22 cellular contexts compared by ENCODE assay signal in the genomic region with DNA sequence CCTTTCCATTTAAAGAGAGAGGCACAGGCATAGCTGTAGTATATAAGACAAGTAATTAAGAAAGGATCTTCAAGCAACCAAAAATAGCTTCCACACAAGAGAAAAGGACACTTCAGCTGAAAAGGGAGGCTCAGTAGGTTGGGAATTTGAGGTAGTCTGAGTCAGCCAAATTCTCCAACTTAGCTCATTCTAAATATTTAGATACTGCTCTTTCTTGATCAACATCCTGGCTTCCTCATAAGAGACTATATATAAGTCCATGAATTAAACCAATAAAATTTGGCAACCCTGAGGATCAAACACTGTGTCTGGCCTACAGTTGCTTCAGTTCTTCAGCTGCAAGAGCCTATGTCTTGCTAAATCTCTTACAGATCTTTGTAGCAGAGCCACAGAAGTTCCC. TPM values are rescaled to one million over a fixed set of nuclear protein-coding genes. Genes with fewer than 3 reads are reported as not detected.
DNase-seq lines count a peak whose midpoint lies in the region; ATAC-seq and TF ChIP-seq lines count a peak whose summit lies in the region.
"Had no signal": no experiment of that assay in that cellular context is flagged by ENCODE, and none has a peak within 500 bp of the region (broad histone marks: within the 10 kb centered on the region; RNA-seq: fewer than 3 reads in every experiment).

No MANE protein-coding gene starts in this region.

- H3K79me1 ChIP-seq in IMR-90 (ENCODE audit: low read depth in 1 of 2, low read length in 2 of 2), result no peaks in the 10 kb centered on the region

- no peaks in the 10 kb centered on the region for H3K36me3 ChIP-seq in IMR-90 (ENCODE audit: control insufficient read depth, insufficient read depth, low read length)
- H3K36me3 ChIP-seq: BE2C; BLaER1 treated with 17β-estradiol and CSF1 and Interleukin-3, amounts not matched to agents 10 nM and 100 nM; HAP-1 had no signal

- no peak for TF ChIP-seq CTCF in AG04450 (IDR thresholded peaks at IDR 0.05; ENCODE audit: low read depth, low read length)
- no peak for TF ChIP-seq CTCF in IMR-90 (conservative IDR thresholded peaks at IDR 0.05; ENCODE audit: low read depth, low read length)

- H2BK5ac ChIP-seq in IMR-90 (ENCODE audit: low read depth, low read length, poor library complexity, severe bottlenecking), result no peak overlapping the region

- H3K4me2 ChIP-seq in IMR-90 (ENCODE audit: low read depth, low read length), result no peak overlapping the region
- H3K4me2 ChIP-seq: A549; BLaER1 treated with 17β-estradiol and CSF1 and Interleukin-3, amounts not matched to agents 10 nM and 100 nM had no signal

- no peak for TF ChIP-seq POLR2A in IMR-90 (IDR thresholded peaks at IDR 0.05; ENCODE audit: low read depth, low read length)

- H2AK9ac ChIP-seq in IMR-90 (replicated peaks; ENCODE audit: low read depth, low read length, poor library complexity), result no peak overlapping the region

- no peak overlapping the region for H3K18ac ChIP-seq in IMR-90 (ENCODE audit: low read depth, low read length)

- DNase-seq in AG04450 (ENCODE audit: low read depth, low spot score) (peak; percentile 72), IMR-90 (peak; percentile 82), fibroblast of peridontal ligament (ENCODE audit: extremely low read depth) (peak; percentile 50), myocyte (ENCODE audit: low read depth) (peak; percentile 8), NCI-H524 treated with DMSO at 0.1 percent for 48 hours (lab: John Stamatoyannopoulos, UW) (no peak)
- DNase-seq in effector CD4-positive, alpha-beta T cell, result no peak
- no peak for DNase-seq in effector CD8-positive, alpha-beta T cell (lab: John Stamatoyannopoulos, UW)
- DNase-seq in stimulated activated naive CD4-positive, alpha-beta T cell treated with Interleukin-2 at 50 U/mL for 16 hours (lab: John Stamatoyannopoulos, UW), result no peak
- DNase-seq: 8988T; ACHN; AML-193; BE2C; CD4-positive, alpha-beta T cell; CD8-positive, alpha-beta memory T cell; DMS 273 treated with DMSO at 0.1 percent for 48 hours; DMS53; DMS79 treated with DMSO at 0.1 percent for 48 hours; GOT3; HFFc6 had no signal

- H2BK120ac ChIP-seq in IMR-90 (ENCODE audit: low read depth, low read length), result 0 out of 2 replicates have a peak overlapping the region, but pooled peaks have one; percentile 4

- dilution Hi-C loops in IMR-90 (cut with HindIII; ENCODE audit: low sequenced_read_pairs, unreplicated experiment), result no loop called here

- H3K9ac ChIP-seq in IMR-90 (ENCODE audit: low read depth, low read length), result no peak overlapping the region
- H3K9ac ChIP-seq: BLaER1 treated with 17β-estradiol and CSF1 and Interleukin-3, amounts not matched to agents 10 nM and 100 nM had no signal

- ATAC-seq in IMR-90 (ENCODE audit: low read depth), result peak; percentile 94
- ATAC-seq: A549 had no signal

- TF ChIP-seq RAD21 in IMR-90 (IDR thresholded peaks at IDR 0.05; ENCODE audit: low read length), result no peak

- peaks cover 7% of the 10 kb centered on the region; the same call in 1 of the 2 replicates for H3K9me1 ChIP-seq in IMR-90 (ENCODE audit: insufficient read depth, low read length)

- H3K27ac ChIP-seq in AG04450 (ENCODE audit: low read depth, low read length), result no peak overlapping the region
- H3K27ac ChIP-seq in IMR-90 (ENCODE audit: insufficient read depth, low read length), result no peak overlapping the region
- H3K27ac ChIP-seq: A549; BLaER1 treated with 17β-estradiol and CSF1 and Interleukin-3, amounts not matched to agents 10 nM and 100 nM had no signal

- no peak overlapping the region for H3K23ac ChIP-seq in IMR-90 (ENCODE audit: low read depth, low read length)

- no TSS peak for BruUV-seq in IMR-90 (replicated peaks; lab: Mats Ljungman, UMichigan)

- in situ Hi-C loops in IMR-90 (cut with MboI; ENCODE audit: low sequenced_read_pairs), result no loop called here

- H4K5ac ChIP-seq in IMR-90 (ENCODE audit: low read depth, low read length), result no peak overlapping the region

- POLR2A ChIA-PET in AG04450 (lab: Yijun Ruan, JAX), result interaction anchor here (0.6 kb wide), 1 partner anchor 495 kb away, joined by 3 read pairs; no protein-coding TSS in a partner anchor
- POLR2A ChIA-PET in IMR-90 (lab: Charles Lee; ENCODE audit: unreplicated experiment), result interaction anchor here (0.5 to 0.8 kb wide), 2 partner anchors 16 to 26 kb away, joined by 3 read pairs; no protein-coding TSS in a partner anchor

- no peak overlapping the region for H4K91ac ChIP-seq in IMR-90 (ENCODE audit: insufficient read depth, low read depth, low read length)

- CTCF ChIA-PET in AG04450 (lab: Charles Lee), result interaction anchor here (0.9 kb wide), 1 partner anchor 271 kb away, joined by 4 read pairs; no protein-coding TSS in a partner anchor
- CTCF ChIA-PET in IMR-90 (lab: Yijun Ruan, JAX), result interaction anchor here (0.6 kb wide), 1 partner anchor 525 kb away, joined by 3 read pairs; no protein-coding TSS in a partner anchor

- H2AFZ ChIP-seq in IMR-90 (replicated peaks; ENCODE audit: low read length, poor library complexity), result no peak overlapping the region

- no peak overlapping the region for H3K14ac ChIP-seq in IMR-90 (replicated peaks; ENCODE audit: low read depth, low read length)

- H3K4me3 ChIP-seq in AG04450 (ENCODE audit: low read depth, low read length) (no peak overlapping the region), IMR-90 (ENCODE audit: insufficient read depth, low read depth, low read length) (no peak overlapping the region)
- H3K4me3 ChIP-seq: A549; BLaER1 treated with 17β-estradiol and CSF1 and Interleukin-3, amounts not matched to agents 10 nM and 100 nM; HAP-1 had no signal

- H4K20me1 ChIP-seq in IMR-90 (ENCODE audit: insufficient read depth, low read length), result no peaks in the 10 kb centered on the region
- H4K20me1 ChIP-seq: BLaER1 treated with 17β-estradiol and CSF1 and Interleukin-3, amounts not matched to agents 10 nM and 100 nM had no signal

- H2BK20ac ChIP-seq in IMR-90 (ENCODE audit: low read depth, low read length), result no peak overlapping the region

- H4K8ac ChIP-seq in IMR-90 (ENCODE audit: low read depth in 2 of 2, low read length in 2 of 2), result no peak overlapping the region

- no peak overlapping the region for H3K4ac ChIP-seq in IMR-90 (ENCODE audit: low read depth, low read length)

- H3K56ac ChIP-seq in IMR-90 (ENCODE audit: extremely low read depth, insufficient read depth, low read length), result no peak overlapping the region

- no peak overlapping the region for H2BK15ac ChIP-seq in IMR-90 (ENCODE audit: low read depth, low read length)

- H3K27me3 ChIP-seq in AG04450 (ENCODE audit: control insufficient read depth, insufficient read depth, low read length) (no peaks in the 10 kb centered on the region), IMR-90 (ENCODE audit: control insufficient read depth, insufficient read depth, low read length) (no peaks in the 10 kb centered on the region)
- H3K27me3 ChIP-seq: BE2C; BLaER1 treated with 17β-estradiol and CSF1 and Interleukin-3, amounts not matched to agents 10 nM and 100 nM had no signal

- H2AK5ac ChIP-seq in IMR-90 (ENCODE audit: low read depth, low read length), result no peak overlapping the region

- H3K9me3 ChIP-seq in AG04450 (ENCODE audit: control insufficient read depth, insufficient read depth, low read length) (no peaks in the 10 kb centered on the region), IMR-90 (ENCODE audit: control insufficient read depth, insufficient read depth, low read length) (no peaks in the 10 kb centered on the region)
- H3K9me3 ChIP-seq: A549; BE2C; BLaER1 treated with 17β-estradiol and CSF1 and Interleukin-3, amounts not matched to agents 10 nM and 100 nM; HAP-1 had no signal

- intact Hi-C loops in IMR-90 (cut with micrococcal nuclease), result no loop called here

- H3K4me1 ChIP-seq in IMR-90 (ENCODE audit: control insufficient read depth, insufficient read depth, low read length), result peaks cover 3% of the 10 kb centered on the region; the same call in 1 of the 2 replicates
- H3K4me1 ChIP-seq: A549; BE2C; BLaER1 treated with 17β-estradiol and CSF1 and Interleukin-3, amounts not matched to agents 10 nM and 100 nM; HAP-1 had no signal

TF ChIP-seq in IMR-90, 13 proteins besides CTCF, POLR2A, EP300 and RAD21:
- no peak for TF ChIP-seq RCOR1 (IDR thresholded peaks at IDR 0.05; ENCODE audit: insufficient replicate concordance, low read length)
- TF ChIP-seq MXI1 (IDR thresholded peaks at IDR 0.05; ENCODE audit: borderline replicate concordance, low read depth, low read length), result no peak
- peak; percentile 51 for TF ChIP-seq MAFK (IDR thresholded peaks at IDR 0.05; ENCODE audit: low read depth, low read length)
- no peak for TF ChIP-seq CHD1 (IDR thresholded peaks at IDR 0.05; ENCODE audit: low read depth, low read length)
- TF ChIP-seq CEBPB (IDR thresholded peaks at IDR 0.05; ENCODE audit: low read depth, low read length), result peak; percentile 26; the same call in 1 of the 2 replicates
- TF ChIP-seq RFX5 (IDR thresholded peaks at IDR 0.05; ENCODE audit: low read depth, low read length), result no peak
- TF ChIP-seq FOS (IDR thresholded peaks at IDR 0.05; ENCODE audit: low read depth, low read length), result no peak

RNA-seq across cellular contexts. Expression of a gene that starts 17.8 kb away (rescaled TPM):
- polyA plus RNA-seq in AG04450 (2011; rRNA removed) (468 and 624 TPM in 2 replicates), IMR-90 (2012; rRNA removed) (347 and 352 TPM in 2 replicates)
- polyA minus RNA-seq in AG04450 (2011; rRNA and poly(A)+ RNA removed), result 119 and 128 TPM in 2 replicates
- total RNA-seq in IMR-90 (2012; rRNA removed) (179 and 181 TPM in 2 replicates), myocyte (269 and 287 TPM in 2 replicates)
- polyA plus RNA-seq in IMR-90 (2012; cell fraction: cytosol; rRNA removed), result 142 and 333 TPM in 2 replicates
- polyA plus RNA-seq in IMR-90 (2012; cell fraction: nucleus; rRNA removed; ENCODE audit: low replicate concordance), result 86.7 and 151 TPM in 2 replicates
- 524 TPM for polyA plus RNA-seq in myocyte (2012)

RNA-seq across cellular contexts. Expression of a gene that starts 23.5 kb away (rescaled TPM):
- 3.4 and 4.3 TPM in 2 replicates for polyA plus RNA-seq in AG04450 (2011; rRNA removed)
- 0.74 and 1.5 TPM in 2 replicates for polyA minus RNA-seq in AG04450 (2011; rRNA and poly(A)+ RNA removed)
- total RNA-seq in IMR-90 (2012; rRNA removed), result 3.4 and 6.4 TPM in 2 replicates
- polyA plus RNA-seq in IMR-90 (2012; rRNA removed), result 1.6 and 2.5 TPM in 2 replicates
- 0.37 and 0.81 TPM in 2 replicates for polyA plus RNA-seq in IMR-90 (2012; cell fraction: cytosol; rRNA removed)
- polyA plus RNA-seq in IMR-90 (2012; cell fraction: nucleus; rRNA removed; ENCODE audit: low replicate concordance), result 2.6 and 3.6 TPM in 2 replicates
- 6.5 and 8.8 TPM in 2 replicates for total RNA-seq in myocyte
- 4.5 TPM for polyA plus RNA-seq in myocyte (2012)

Comparison
In these comparisons a context has a peak if more than half of its experiments do, and no peak if none do; other contexts are left out.
1. DNase-seq: peak in AG04450 (single experiment), IMR-90 (single experiment), fibroblast of peridontal ligament (single experiment) and myocyte (single experiment); none in NCI-H524 treated with DMSO at 0.1 percent for 48 hours (single experiment), effector CD4-positive, alpha-beta T cell (single experiment), effector CD8-positive, alpha-beta T cell (single experiment) and stimulated activated naive CD4-positive, alpha-beta T cell treated with Interleukin-2 at 50 U/mL for 16 hours (single experiment).